ENCODE assay signal across 36 cellular contexts in the genomic region with DNA sequence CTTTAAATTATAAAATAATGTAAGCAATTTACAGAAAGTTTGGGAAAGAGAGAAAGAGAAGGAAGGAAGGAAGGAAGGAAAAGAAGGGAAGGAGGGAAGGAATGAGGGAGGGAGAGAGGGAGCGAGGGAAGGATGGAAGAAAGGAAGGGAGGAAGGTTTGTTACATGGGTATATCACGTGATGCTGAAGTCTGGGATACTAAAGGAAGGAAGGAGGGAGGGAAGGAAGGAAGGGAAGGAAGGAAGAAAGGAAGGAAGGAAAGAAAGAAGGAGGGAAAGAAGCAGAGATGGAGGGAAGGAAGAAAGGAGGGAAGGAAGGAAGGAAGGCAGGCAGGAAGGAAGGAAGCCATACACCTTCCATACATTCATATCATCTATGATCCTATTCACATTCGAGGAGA. TPM values are rescaled to one million over a fixed set of nuclear protein-coding genes. Genes with fewer than 3 reads are reported as not detected.
"Had no signal": no experiment of that assay in that cellular context is flagged by ENCODE, and none has a peak within 500 bp of the region (broad histone marks: within the 10 kb centered on the region; RNA-seq: fewer than 3 reads in every experiment).

No MANE protein-coding gene starts in this region.

- H3K27me3 ChIP-seq: body of pancreas, esophagus squamous epithelium, gastroesophageal sphincter had no signal

- FAIRE-seq: colon, endometrium, endothelial cell of umbilical vein had no signal

- H3K4me1 Mint-ChIP-seq: activated T-helper 17 cell treated with anti-CD3 and anti-CD28 coated beads, Interleukin-2, amount 50 U/mL, for 72 hours had no signal

- H3K4me3 Mint-ChIP-seq: activated CD8-positive, alpha-beta T cell treated with anti-CD3 and anti-CD28 coated beads for 36 hours; activated naive CD8-positive, alpha-beta T cell; activated T-cell treated with anti-CD3 and anti-CD28 coated beads, Interleukin-2, amount 50 U/mL, for 4 hours; activated T-helper 17 cell treated with anti-CD3 and anti-CD28 coated beads, Interleukin-2, amount 50 U/mL, for 72 hours; T-helper 17 cell; T-helper 2 cell treated with Interferon-gamma antibody and Interleukin-4, amounts not matched to agents 5 μg/mL and 100 μg/mL, for 36 hours; WTC11 had no signal

- H3K27ac Mint-ChIP-seq: activated CD8-positive, alpha-beta T cell treated with anti-CD3 and anti-CD28 coated beads for 36 hours; activated naive CD8-positive, alpha-beta T cell; activated T-helper 17 cell treated with anti-CD3 and anti-CD28 coated beads, Interleukin-2, amount 50 U/mL, for 72 hours; T-helper 17 cell; T-helper 2 cell treated with Interferon-gamma antibody and Interleukin-4, amounts not matched to agents 5 μg/mL and 100 μg/mL, for 36 hours; WTC11 had no signal

- H3K27me3 Mint-ChIP-seq: activated CD8-positive, alpha-beta T cell treated with anti-CD3 and anti-CD28 coated beads for 36 hours; activated naive CD8-positive, alpha-beta T cell; activated T-helper 17 cell treated with anti-CD3 and anti-CD28 coated beads, Interleukin-2, amount 50 U/mL, for 72 hours; T-helper 17 cell had no signal

- H3K9me3 ChIP-seq: body of pancreas, esophagus squamous epithelium, gastroesophageal sphincter had no signal

- ATAC-seq: activated CD4-positive, CD25-positive, alpha-beta regulatory T cell treated with anti-CD3 and anti-CD28 coated beads, Interleukin-2, amount 50 U/mL, for 24 hours; activated CD8-positive, alpha-beta T cell treated with anti-CD3 and anti-CD28 coated beads for 36 hours; activated T-cell treated with anti-CD3 and anti-CD28 coated beads, Interleukin-2, amount 50 U/mL, for 4 hours; activated T-helper 17 cell treated with anti-CD3 and anti-CD28 coated beads, Interleukin-2, amount 50 U/mL, for 72 hours; body of pancreas; gastroesophageal sphincter; T-helper 17 cell; WTC11 had no signal

- H3K4me3 ChIP-seq: body of pancreas, esophagus squamous epithelium, gastroesophageal sphincter had no signal

- H3K36me3 ChIP-seq: esophagus squamous epithelium, gastroesophageal sphincter had no signal

- H3K4me1 ChIP-seq: gastroesophageal sphincter had no signal

- H3K27ac ChIP-seq: body of pancreas, epithelial cell of prostate, esophagus squamous epithelium, gastroesophageal sphincter, VCaP had no signal

- H3K9me3 Mint-ChIP-seq: activated CD8-positive, alpha-beta T cell treated with anti-CD3 and anti-CD28 coated beads for 36 hours; activated T-cell treated with anti-CD3 and anti-CD28 coated beads, Interleukin-2, amount 50 U/mL, for 4 hours; activated T-helper 17 cell treated with anti-CD3 and anti-CD28 coated beads, Interleukin-2, amount 50 U/mL, for 72 hours; T-helper 2 cell treated with Interferon-gamma antibody and Interleukin-4, amounts not matched to agents 5 μg/mL and 100 μg/mL, for 36 hours had no signal

- H3K36me3 Mint-ChIP-seq: activated naive CD8-positive, alpha-beta T cell; WTC11 had no signal

- DNase-seq: activated CD4-positive, alpha-beta T cell treated with anti-CD3 and anti-CD28 coated beads for 48 hours; activated CD4-positive, alpha-beta T cell treated with anti-CD3 and anti-CD28 coated beads, Interleukin-2, amount 50 U/mL, for 1 hour; activated CD4-positive, alpha-beta T cell treated with anti-CD3 and anti-CD28 coated beads, Interleukin-2, amount 50 U/mL, for 48 hours; activated CD8-positive, alpha-beta memory T cell treated with anti-CD3 and anti-CD28 coated beads for 24 hours; activated CD8-positive, alpha-beta T cell treated with anti-CD3 and anti-CD28 coated beads for 36 hours; activated effector memory CD4-positive, alpha-beta T cell treated with Interleukin-2 at 50 U/mL for 16 hours; activated gamma-delta T cell treated with Interleukin-2 at 50 U/mL for 16 hours; activated naive CD4-positive, alpha-beta T cell treated with anti-CD3 and anti-CD28 coated beads, Interleukin-2, amount 50 U/mL, for 16 hours; activated naive CD4-positive, alpha-beta T cell treated with Interleukin-2 at 50 U/mL for 16 hours; activated T-cell treated with anti-CD3 and anti-CD28 coated beads, Interleukin-2, amount 50 U/mL, for 4 hours; amniotic stem cell; anterior cingulate cortex; body of pancreas; caudate nucleus; cortex of kidney; effector CD8-positive, alpha-beta T cell; esophagus squamous epithelium; foreskin melanocyte; T-helper 1 cell; T-helper 17 cell; T1000 had no signal

RNA-seq across cellular contexts. Expression of gene GCM1, which starts 48.9 kb away (rescaled TPM):
- total RNA-seq: activated CD8-positive, alpha-beta T cell treated with anti-CD3 and anti-CD28 coated beads for 36 hours; chondrocyte; endothelial cell of umbilical vein; fibroblast of lung; fibroblast of villous mesenchyme; gastroesophageal sphincter; glomerular endothelial cell had no signal
